In the genomic region with DNA sequence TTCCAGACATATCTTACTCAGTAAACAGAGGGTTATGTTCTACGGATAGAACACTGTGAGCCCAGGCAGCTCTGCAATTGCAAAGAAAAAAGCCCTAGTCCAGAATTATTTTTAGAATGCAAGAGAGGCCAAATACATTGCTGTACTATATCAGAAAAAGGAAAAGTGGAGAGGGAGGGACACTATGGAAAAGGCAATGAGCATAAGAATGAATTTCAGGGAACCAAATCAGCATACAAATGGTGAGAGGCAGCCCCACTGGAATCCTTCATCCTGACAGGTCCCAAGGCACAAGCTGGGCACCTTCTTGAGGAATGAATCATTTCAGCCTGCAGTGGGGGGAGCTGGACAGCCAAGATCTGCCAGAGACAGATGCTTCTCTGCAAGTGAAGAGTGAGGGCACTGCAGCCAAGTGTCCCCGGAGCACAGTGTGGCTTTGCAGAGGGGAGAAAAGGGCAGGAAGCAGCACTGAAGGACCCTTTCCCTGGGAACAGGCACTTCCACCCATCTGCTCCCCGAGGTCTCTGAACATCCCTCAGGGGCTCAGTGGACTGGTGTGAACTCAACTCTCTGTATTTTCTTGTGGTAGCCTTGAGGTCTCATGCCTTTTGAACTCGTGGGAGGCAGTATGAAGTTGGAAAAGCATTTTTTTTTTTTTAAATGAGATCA, we compare ENCODE assay signal across 12 cellular contexts.
DNase-seq lines count a peak whose midpoint lies in the region; ATAC-seq lines count a peak whose summit lies in the region.
"Had no signal": no experiment of that assay in that cellular context is flagged by ENCODE, and none has a peak within 500 bp of the region (broad histone marks: within the 10 kb centered on the region; RNA-seq: fewer than 3 reads in every experiment).

No MANE protein-coding gene starts in this region.

- peaks cover 5% of the 10 kb centered on the region for H3K4me1 ChIP-seq in HAP-1

- no peaks in the 10 kb centered on the region for H3K9me3 ChIP-seq in HAP-1

- DNase-seq in HAP-1 (ENCODE audit: low spot score in 2 of 2): peak; percentile 67 to 69
- peak; percentile 18 for DNase-seq in dedifferentiated amniotic fluid mesenchymal stem cell (ENCODE audit: extremely low spot score)
- peak; percentile 34 for DNase-seq in kidney tubule cell (ENCODE audit: low spot score)
- peak; percentile 64 for DNase-seq in superior temporal gyrus (ENCODE audit: extremely low spot score)
- no peak for DNase-seq in putamen (ENCODE audit: low spot score)
- DNase-seq in NAMALWA (ENCODE audit: low spot score): no peak
- no peak for DNase-seq in NCI-H1417 treated with DMSO at 0.1 percent for 48 hours (lab: John Stamatoyannopoulos, UW)
- DNase-seq: activated B cell treated with CpG ODN at 0.5 μM for 24 hours, COR-L47, cortex of kidney, hypothalamus had no signal

- ATAC-seq in HG03520 (IDR thresholded peaks at IDR 0.05; ENCODE audit: unreplicated experiment): no peak

- in situ Hi-C loops in HAP-1 (cut with MboI; ENCODE audit: low sequenced_read_pairs): no loop called here

- H3K4me3 ChIP-seq in HAP-1: no peak overlapping the region

- H3K36me3 ChIP-seq in HAP-1 (replicated peaks): no peaks in the 10 kb centered on the region

- no peaks in the 10 kb centered on the region for H3K27me3 ChIP-seq in HAP-1 (ENCODE audit: low read depth)

Comparison
In these comparisons a context has a peak if more than half of its experiments do, and no peak if none do; other contexts are left out.
1. DNase-seq: peak in HAP-1 (2 of 2), dedifferentiated amniotic fluid mesenchymal stem cell (single experiment), kidney tubule cell (single experiment) and superior temporal gyrus (single experiment); none in putamen (single experiment), NAMALWA (single experiment) and NCI-H1417 treated with DMSO at 0.1 percent for 48 hours (single experiment).